In genomic region chr4:189981970-189982369, GRCh38 we compare ENCODE assay signal across 17 cellular contexts. TPM values are rescaled to one million over a fixed set of nuclear protein-coding genes. Genes with fewer than 3 reads are reported as not detected.
A peak's percentile ranks its signal among the peaks of the same experiment; 100 is the strongest.
DNase-seq lines count a peak whose midpoint lies in the region; ATAC-seq and TF ChIP-seq lines count a peak whose summit lies in the region.
"Had no signal": no experiment of that assay in that cellular context is flagged by ENCODE, and none has a peak within 500 bp of the region (broad histone marks: within the 10 kb centered on the region; RNA-seq: fewer than 3 reads in every experiment).

No MANE protein-coding gene starts in this region.

- H3K27ac Mint-ChIP-seq in activated naive CD4-positive, alpha-beta T cell treated with anti-CD3 and anti-CD28 coated beads, Interleukin-2, amount 50 U/mL, for 24 hours, result peak overlapping the region; percentile 8
- peak overlapping the region; percentile 22 for H3K27ac Mint-ChIP-seq in glutamatergic neuron (ENCODE audit: unreplicated experiment)
- H3K27ac Mint-ChIP-seq: B cell; CD4-positive, alpha-beta T cell; CD8-positive, alpha-beta T cell had no signal

- no peaks in the 10 kb centered on the region for H3K27me3 Mint-ChIP-seq in activated naive CD4-positive, alpha-beta T cell treated with anti-CD3 and anti-CD28 coated beads, Interleukin-2, amount 50 U/mL, for 24 hours
- H3K27me3 Mint-ChIP-seq in glutamatergic neuron (ENCODE audit: unreplicated experiment), result peaks cover 8% of the 10 kb centered on the region
- H3K27me3 Mint-ChIP-seq: CD4-positive, alpha-beta T cell had no signal

- no peaks in the 10 kb centered on the region for H3K9me3 Mint-ChIP-seq in activated naive CD4-positive, alpha-beta T cell treated with anti-CD3 and anti-CD28 coated beads, Interleukin-2, amount 50 U/mL, for 24 hours
- peaks cover 8% of the 10 kb centered on the region for H3K9me3 Mint-ChIP-seq in glutamatergic neuron (ENCODE audit: unreplicated experiment)
- H3K9me3 Mint-ChIP-seq: CD8-positive, alpha-beta T cell had no signal

- DNase-seq in activated naive CD4-positive, alpha-beta T cell treated with anti-CD3 and anti-CD28 coated beads, Interleukin-2, amount 50 U/mL, for 16 hours, result no peak
- DNase-seq in HFF-Myc (ENCODE audit: extremely low read depth, low read depth), result peak; percentile 3
- no peak for DNase-seq in glutamatergic neuron
- DNase-seq in NCI-H2081 treated with DMSO at 0.1 percent for 48 hours (lab: John Stamatoyannopoulos, UW), result no peak
- DNase-seq in stimulated activated naive CD8-positive, alpha-beta T cell treated with anti-CD3 and anti-CD28 coated beads, Interleukin-15, Interleukin-2, amounts not matched to agents 100 U/mL and 50 U/mL, for 24 hours, result no peak
- DNase-seq: AML-193; Caco-2; Calu3; CD4-positive, alpha-beta T cell; CD8-positive, alpha-beta T cell; DMS79 treated with DMSO at 0.1 percent for 48 hours; GF-D8 had no signal

- ATAC-seq in stimulated activated naive CD8-positive, alpha-beta T cell treated with anti-CD3 and anti-CD28 coated beads, Interleukin-15, Interleukin-2, amounts not matched to agents 100 U/mL and 50 U/mL, for 24 hours, result no peak
- ATAC-seq: A549; CD8-positive, alpha-beta T cell had no signal

- TF ChIP-seq CTCF in HFF-Myc (IDR thresholded peaks at IDR 0.05; ENCODE audit: low read depth, low read length, missing control alignments) (no peak), glutamatergic neuron (IDR thresholded peaks at IDR 0.05; ENCODE audit: partially characterized antibody, unreplicated experiment) (no peak)

- no peak overlapping the region for H3K4me3 ChIP-seq in HFF-Myc (replicated peaks; ENCODE audit: low read depth, low read length)
- H3K4me3 ChIP-seq: A549; BLaER1 treated with 17β-estradiol and CSF1 and Interleukin-3, amounts not matched to agents 10 nM and 100 nM had no signal

- H3K4me1 Mint-ChIP-seq in activated naive CD4-positive, alpha-beta T cell treated with anti-CD3 and anti-CD28 coated beads, Interleukin-2, amount 50 U/mL, for 24 hours, result no peaks in the 10 kb centered on the region
- H3K4me1 Mint-ChIP-seq in glutamatergic neuron (ENCODE audit: low read depth, unreplicated experiment), result peaks cover 7% of the 10 kb centered on the region
- H3K4me1 Mint-ChIP-seq: B cell had no signal

- H3K4me3 Mint-ChIP-seq in activated naive CD4-positive, alpha-beta T cell treated with anti-CD3 and anti-CD28 coated beads, Interleukin-2, amount 50 U/mL, for 24 hours, result no peak overlapping the region
- no peak overlapping the region for H3K4me3 Mint-ChIP-seq in glutamatergic neuron (ENCODE audit: unreplicated experiment)
- H3K4me3 Mint-ChIP-seq: B cell; CD4-positive, alpha-beta T cell; CD8-positive, alpha-beta T cell had no signal

- H3K36me3 Mint-ChIP-seq in activated naive CD4-positive, alpha-beta T cell treated with anti-CD3 and anti-CD28 coated beads, Interleukin-2, amount 50 U/mL, for 24 hours, result no peaks in the 10 kb centered on the region
- no peaks in the 10 kb centered on the region for H3K36me3 Mint-ChIP-seq in glutamatergic neuron (ENCODE audit: unreplicated experiment)
- H3K36me3 Mint-ChIP-seq: CD8-positive, alpha-beta T cell had no signal

RNA-seq across cellular contexts. Expression of gene FRG1, which starts 41.3 kb away (rescaled TPM):
- total RNA-seq in glutamatergic neuron (ENCODE audit: unreplicated experiment), result 46.0 TPM

RNA-seq across cellular contexts. Expression of gene FRG2, which starts 45.1 kb away (rescaled TPM):
- total RNA-seq in glutamatergic neuron (ENCODE audit: unreplicated experiment), result not detected
- total RNA-seq: A172; B cell; Calu3; CD4-positive, alpha-beta T cell; CD8-positive, alpha-beta T cell had no signal
